1 cellular context compared by ENCODE assay signal in the genomic region with DNA sequence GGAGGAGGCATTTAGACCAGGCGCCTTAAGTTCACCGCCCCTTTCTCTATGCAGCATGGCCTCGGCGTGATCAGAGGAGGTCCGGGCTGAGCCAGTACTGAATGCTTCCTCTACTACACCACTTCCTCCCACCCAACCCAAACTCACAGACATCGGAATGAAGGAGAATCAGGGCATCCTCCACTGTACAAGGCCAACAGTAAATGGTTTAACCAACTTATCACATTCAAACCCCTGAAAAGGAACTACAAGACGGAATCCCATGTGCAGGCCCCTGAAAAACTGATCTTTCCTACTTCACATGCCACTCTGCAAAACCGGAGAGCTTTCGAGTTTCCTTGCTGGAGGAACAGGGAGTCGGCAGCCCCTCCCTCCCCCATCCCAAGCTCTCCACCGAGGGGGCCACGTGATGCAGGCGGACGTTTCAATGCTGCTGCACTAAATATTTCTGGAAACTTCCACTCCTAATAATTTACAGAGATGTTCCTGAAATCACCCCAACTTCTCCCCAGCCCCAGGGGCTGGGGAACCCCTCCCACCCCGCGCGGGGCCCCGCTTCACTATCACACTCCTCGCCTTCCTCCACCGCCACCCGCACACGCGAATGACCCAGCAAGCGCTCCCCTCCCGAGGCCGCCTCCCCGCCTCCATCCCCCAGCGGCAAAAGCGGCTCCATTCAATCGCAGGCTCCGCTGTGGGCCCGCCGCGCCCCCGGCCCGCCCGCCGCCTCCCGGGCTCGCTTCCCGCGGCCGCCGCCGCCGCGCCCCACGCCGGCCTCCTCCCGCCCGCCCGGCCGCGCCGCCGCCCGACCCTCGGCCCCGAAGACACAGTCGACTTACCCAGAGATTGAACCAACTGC.
TF ChIP-seq lines count a peak whose summit lies in the region.

No MANE protein-coding gene starts in this region.

TF ChIP-seq in HEK293, 187 proteins besides CTCF, POLR2A, EP300 and RAD21 (continued from another document):
- TF ChIP-seq, protein P1, sequence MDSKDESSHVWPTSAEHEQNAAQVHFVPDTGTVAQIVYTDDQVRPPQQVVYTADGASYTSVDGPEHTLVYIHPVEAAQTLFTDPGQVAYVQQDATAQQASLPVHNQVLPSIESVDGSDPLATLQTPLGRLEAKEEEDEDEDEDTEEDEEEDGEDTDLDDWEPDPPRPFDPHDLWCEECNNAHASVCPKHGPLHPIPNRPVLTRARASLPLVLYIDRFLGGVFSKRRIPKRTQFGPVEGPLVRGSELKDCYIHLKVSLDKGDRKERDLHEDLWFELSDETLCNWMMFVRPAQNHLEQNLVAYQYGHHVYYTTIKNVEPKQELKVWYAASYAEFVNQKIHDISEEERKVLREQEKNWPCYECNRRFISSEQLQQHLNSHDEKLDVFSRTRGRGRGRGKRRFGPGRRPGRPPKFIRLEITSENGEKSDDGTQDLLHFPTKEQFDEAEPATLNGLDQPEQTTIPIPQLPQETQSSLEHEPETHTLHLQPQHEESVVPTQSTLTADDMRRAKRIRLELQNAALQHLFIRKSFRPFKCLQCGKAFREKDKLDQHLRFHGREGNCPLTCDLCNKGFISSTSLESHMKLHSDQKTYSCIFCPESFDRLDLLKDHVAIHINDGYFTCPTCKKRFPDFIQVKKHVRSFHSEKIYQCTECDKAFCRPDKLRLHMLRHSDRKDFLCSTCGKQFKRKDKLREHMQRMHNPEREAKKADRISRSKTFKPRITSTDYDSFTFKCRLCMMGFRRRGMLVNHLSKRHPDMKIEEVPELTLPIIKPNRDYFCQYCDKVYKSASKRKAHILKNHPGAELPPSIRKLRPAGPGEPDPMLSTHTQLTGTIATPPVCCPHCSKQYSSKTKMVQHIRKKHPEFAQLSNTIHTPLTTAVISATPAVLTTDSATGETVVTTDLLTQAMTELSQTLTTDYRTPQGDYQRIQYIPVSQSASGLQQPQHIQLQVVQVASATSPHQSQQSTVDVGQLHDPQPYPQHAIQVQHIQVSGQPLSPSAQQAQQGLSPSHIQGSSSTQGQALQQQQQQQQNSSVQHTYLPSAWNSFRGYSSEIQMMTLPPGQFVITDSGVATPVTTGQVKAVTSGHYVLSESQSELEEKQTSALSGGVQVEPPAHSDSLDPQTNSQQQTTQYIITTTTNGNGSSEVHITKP (tag by site-specific recombination; IDR thresholded peaks at IDR 0.05), result peak; percentile 74; the same call in 1 of the 2 replicates
- TF ChIP-seq HOXC10 (CRISPR knock-in tag; IDR thresholded peaks at IDR 0.05) (no peak), GLIS1 (tag by site-specific recombination; IDR thresholded peaks at IDR 0.05) (peak; percentile 42), ZNF785 (tag by site-specific recombination; IDR thresholded peaks at IDR 0.05) (no peak), ZBTB17 (tag by site-specific recombination; IDR thresholded peaks at IDR 0.05) (peak; percentile 89), ZNF248 (tag by site-specific recombination; IDR thresholded peaks at IDR 0.05) (no peak), ZFP41 (tag by site-specific recombination; IDR thresholded peaks at IDR 0.05; ENCODE audit: borderline replicate concordance) (no peak), ZNF623 (tag by site-specific recombination; IDR thresholded peaks at IDR 0.05) (0 out of 2 replicates have a peak, but pooled peaks have one; percentile 7), SP7 (tag by site-specific recombination; IDR thresholded peaks at IDR 0.05) (0 out of 2 replicates have a peak, but pooled peaks have one; percentile 32), ZFHX2 (tag by site-specific recombination; conservative IDR thresholded peaks at IDR 0.05) (0 out of 2 replicates have a peak, but pooled peaks have one; percentile 1), ZNF426 (tag by site-specific recombination; IDR thresholded peaks at IDR 0.05) (0 out of 2 replicates have a peak, but pooled peaks have one; percentile 8), ZNF169 (tag by site-specific recombination; IDR thresholded peaks at IDR 0.05) (no peak), GLI4 (tag by site-specific recombination; IDR thresholded peaks at IDR 0.05) (no peak), ZNF544 (tag by site-specific recombination; IDR thresholded peaks at IDR 0.05) (no peak), ZNF558 (tag by site-specific recombination; IDR thresholded peaks at IDR 0.05) (peak; percentile 40; the same call in 1 of the 2 replicates)
- TF ChIP-seq, protein P2, sequence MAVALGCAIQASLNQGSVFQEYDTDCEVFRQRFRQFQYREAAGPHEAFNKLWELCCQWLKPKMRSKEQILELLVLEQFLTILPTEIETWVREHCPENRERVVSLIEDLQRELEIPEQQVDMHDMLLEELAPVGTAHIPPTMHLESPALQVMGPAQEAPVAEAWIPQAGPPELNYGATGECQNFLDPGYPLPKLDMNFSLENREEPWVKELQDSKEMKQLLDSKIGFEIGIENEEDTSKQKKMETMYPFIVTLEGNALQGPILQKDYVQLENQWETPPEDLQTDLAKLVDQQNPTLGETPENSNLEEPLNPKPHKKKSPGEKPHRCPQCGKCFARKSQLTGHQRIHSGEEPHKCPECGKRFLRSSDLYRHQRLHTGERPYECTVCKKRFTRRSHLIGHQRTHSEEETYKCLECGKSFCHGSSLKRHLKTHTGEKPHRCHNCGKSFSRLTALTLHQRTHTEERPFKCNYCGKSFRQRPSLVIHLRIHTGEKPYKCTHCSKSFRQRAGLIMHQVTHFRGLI (tag by site-specific recombination; IDR thresholded peaks at IDR 0.05), result 0 out of 2 replicates have a peak, but pooled peaks have one; percentile 14
- TF ChIP-seq, protein P3, sequence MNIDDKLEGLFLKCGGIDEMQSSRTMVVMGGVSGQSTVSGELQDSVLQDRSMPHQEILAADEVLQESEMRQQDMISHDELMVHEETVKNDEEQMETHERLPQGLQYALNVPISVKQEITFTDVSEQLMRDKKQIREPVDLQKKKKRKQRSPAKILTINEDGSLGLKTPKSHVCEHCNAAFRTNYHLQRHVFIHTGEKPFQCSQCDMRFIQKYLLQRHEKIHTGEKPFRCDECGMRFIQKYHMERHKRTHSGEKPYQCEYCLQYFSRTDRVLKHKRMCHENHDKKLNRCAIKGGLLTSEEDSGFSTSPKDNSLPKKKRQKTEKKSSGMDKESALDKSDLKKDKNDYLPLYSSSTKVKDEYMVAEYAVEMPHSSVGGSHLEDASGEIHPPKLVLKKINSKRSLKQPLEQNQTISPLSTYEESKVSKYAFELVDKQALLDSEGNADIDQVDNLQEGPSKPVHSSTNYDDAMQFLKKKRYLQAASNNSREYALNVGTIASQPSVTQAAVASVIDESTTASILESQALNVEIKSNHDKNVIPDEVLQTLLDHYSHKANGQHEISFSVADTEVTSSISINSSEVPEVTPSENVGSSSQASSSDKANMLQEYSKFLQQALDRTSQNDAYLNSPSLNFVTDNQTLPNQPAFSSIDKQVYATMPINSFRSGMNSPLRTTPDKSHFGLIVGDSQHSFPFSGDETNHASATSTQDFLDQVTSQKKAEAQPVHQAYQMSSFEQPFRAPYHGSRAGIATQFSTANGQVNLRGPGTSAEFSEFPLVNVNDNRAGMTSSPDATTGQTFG (tag by site-specific recombination; IDR thresholded peaks at IDR 0.05; ENCODE audit: borderline replicate concordance), result no peak
TF ChIP-seq in HEK293: peak in this region for 31.
